8 cellular contexts compared by ENCODE assay signal in genomic region chr19:18932216-18932841, GRCh38.
A peak's percentile ranks its signal among the peaks of the same experiment; 100 is the strongest.
DNase-seq lines count a peak whose midpoint lies in the region; ATAC-seq lines count a peak whose summit lies in the region.

No MANE protein-coding gene starts in this region.

- peaks cover 13% of the 10 kb centered on the region for H3K36me3 ChIP-seq in iPS-18a (ENCODE audit: control insufficient read depth, low read depth, low read length)

- H3K9ac ChIP-seq in iPS-18a (ENCODE audit: low read length) = no peak overlapping the region

- peak overlapping the region; percentile 69 for H3K4me3 ChIP-seq in iPS-18a (ENCODE audit: low read length)

- H3K4me1 ChIP-seq in iPS-18a (ENCODE audit: control insufficient read depth, low read depth, low read length) = no peaks in the 10 kb centered on the region

- H3K27ac ChIP-seq in iPS-18a (ENCODE audit: low read length) = no peak overlapping the region

- ATAC-seq in HG02798 (IDR thresholded peaks at IDR 0.05; ENCODE audit: poor library complexity, unreplicated experiment) = peak; percentile 45
- no peak for ATAC-seq in HG03521 (IDR thresholded peaks at IDR 0.05; ENCODE audit: unreplicated experiment)
- ATAC-seq in GM18861 (IDR thresholded peaks at IDR 0.05; ENCODE audit: unreplicated experiment) = no peak

- in situ Hi-C loops in ACHN (cut with HindIII; ENCODE audit: low pct_ligation_motif_present, low pct_unique_long_range_greater_than_20kb, low sequenced_read_pairs) = no loop called here

- no peaks in the 10 kb centered on the region for H3K9me3 ChIP-seq in iPS-18a (ENCODE audit: control insufficient read depth, low read depth, low read length)

- H3K27me3 ChIP-seq in iPS-18a (ENCODE audit: control insufficient read depth, insufficient read depth, low read length) = no peaks in the 10 kb centered on the region

- DNase-seq in ACHN = peak; percentile 35
- DNase-seq in UCSD-AML1 (lab: John Stamatoyannopoulos, UW; ENCODE audit: unreplicated experiment) = peak; percentile 27
- DNase-seq in astrocyte of the hippocampus (ENCODE audit: low read depth, low spot score) = peak; percentile 83
- DNase-seq in stimulated activated CD4-positive, alpha-beta T cell treated with anti-CD3 and anti-CD28 coated beads, Interleukin-4, amount 100 ng/mL, for 1 hour = peak; percentile 89

Comparison
In these comparisons a context has a peak if more than half of its experiments do, and no peak if none do; other contexts are left out.
1. DNase-seq: peak in every context shown above with its lines; median percentile 89 in stimulated activated CD4-positive, alpha-beta T cell treated with anti-CD3 and anti-CD28 coated beads, Interleukin-4, amount 100 ng/mL, for 1 hour; 83 in astrocyte of the hippocampus; 35 in ACHN; 27 in UCSD-AML1.